Comparison of ENCODE assay signal across 16 cellular contexts in genomic region chr19:44992336-44993163, GRCh38. TPM values are rescaled to one million over a fixed set of nuclear protein-coding genes. Genes with fewer than 3 reads are reported as not detected.
DNase-seq lines count a peak whose midpoint lies in the region; ATAC-seq, FAIRE-seq and TF ChIP-seq lines count a peak whose summit lies in the region.
"Had no signal": no experiment of that assay in that cellular context is flagged by ENCODE, and none has a peak within 500 bp of the region (broad histone marks: within the 10 kb centered on the region; RNA-seq: fewer than 3 reads in every experiment).

No MANE protein-coding gene starts in this region.

- H3K9ac ChIP-seq in mammary epithelial cell (ENCODE audit: insufficient read depth, low read length) (no peak overlapping the region), HepG2 (ENCODE audit: insufficient read depth, low read depth, low read length) (no peak overlapping the region)
- H3K9ac ChIP-seq: BLaER1 treated with 17β-estradiol and CSF1 and Interleukin-3, amounts not matched to agents 10 nM and 100 nM; GM23248 had no signal

- dilution Hi-C loops in mammary epithelial cell (cut with HindIII; ENCODE audit: low sequenced_read_pairs), result no loop called here

- TF ChIP-seq CTCF in mammary epithelial cell (conservative IDR thresholded peaks at IDR 0.05 in 1 of 2, IDR thresholded peaks at IDR 0.05 in 1 of 2; ENCODE audit: extremely low read depth in 1 of 2, insufficient read depth in 1 of 2, low read depth in 1 of 2, low read length in 2 of 2), result no peak
- TF ChIP-seq CTCF in HepG2 (CRISPR knock-in tag; IDR thresholded peaks at IDR 0.05), result no peak

- intact Hi-C loops in mammary epithelial cell (cut with micrococcal nuclease), result no loop called here
- intact Hi-C loops in HepG2 (cut with micrococcal nuclease; ENCODE audit: unreplicated experiment), result no loop called here

- TF ChIP-seq EP300 in HepG2 (IDR thresholded peaks at IDR 0.05; ENCODE audit: low read depth in 2 of 2, low read length in 2 of 2), result no peak
- no peak for TF ChIP-seq EP300 in HepG2 (CRISPR knock-in tag; IDR thresholded peaks at IDR 0.05; ENCODE audit: borderline replicate concordance)

- H4K20me1 ChIP-seq in mammary epithelial cell (ENCODE audit: insufficient read depth, low read length) (no peaks in the 10 kb centered on the region), HepG2 (ENCODE audit: insufficient read depth, low read length) (no peaks in the 10 kb centered on the region)

- FAIRE-seq in HepG2 (lab: Jason Lieb, UNC), result no peak

- no peaks in the 10 kb centered on the region for H3K9me3 Mint-ChIP-seq in stimulated activated naive CD8-positive, alpha-beta T cell treated with anti-CD3 and anti-CD28 coated beads, Interleukin-15, amount 100 ng/mL, for 72 hours
- H3K9me3 Mint-ChIP-seq: CD4-positive, alpha-beta T cell; H9; HFFc6 had no signal

- no peak overlapping the region for H3K27ac ChIP-seq in mammary epithelial cell (ENCODE audit: insufficient read depth, low read depth, low read length)
- H3K27ac ChIP-seq in HepG2 (ENCODE audit: extremely low read length, insufficient read depth, low read length), result no peak overlapping the region
- H3K27ac ChIP-seq: BLaER1 treated with 17β-estradiol and CSF1 and Interleukin-3, amounts not matched to agents 10 nM and 100 nM; GM23248 had no signal

- TF ChIP-seq POLR2A in HepG2 (IDR thresholded peaks at IDR 0.05; ENCODE audit: insufficient read depth in 1 of 2, low read depth in 2 of 2, low read length in 2 of 2), result no peak

- no peak for TF ChIP-seq RAD21 in HepG2 (CRISPR knock-in tag; IDR thresholded peaks at IDR 0.05)

- POLR2A ChIA-PET in HepG2 (lab: Yijun Ruan, JAX), result no interaction called here

- H3K27me3 Mint-ChIP-seq in stimulated activated naive CD8-positive, alpha-beta T cell treated with anti-CD3 and anti-CD28 coated beads, Interleukin-15, amount 100 ng/mL, for 72 hours, result no peaks in the 10 kb centered on the region
- H3K27me3 Mint-ChIP-seq: CD4-positive, alpha-beta T cell had no signal

- DNase-seq in stimulated activated naive CD8-positive, alpha-beta T cell treated with anti-CD3 and anti-CD28 coated beads, Interleukin-15, amount 100 ng/mL, for 72 hours, result no peak
- DNase-seq in stimulated activated naive CD8-positive, alpha-beta T cell treated with anti-CD3 and anti-CD28 coated beads, Interleukin-15, Interleukin-2, amounts not matched to agents 100 U/mL and 50 U/mL, for 24 hours, result no peak
- no peak for DNase-seq in mammary epithelial cell
- no peak for DNase-seq in HepG2 (ENCODE audit: low spot score)
- DNase-seq in GM19240 (ENCODE audit: insufficient read length, low spot score), result no peak
- DNase-seq in G401 (ENCODE audit: low spot score), result no peak
- DNase-seq in DMS153 (lab: John Stamatoyannopoulos, UW), result no peak
- DNase-seq: 8988T; ACHN; CD4-positive, alpha-beta T cell; DMS53; GM23248; H9; HFFc6; KBM-7 had no signal

- no peaks in the 10 kb centered on the region for H3K9me3 ChIP-seq in mammary epithelial cell (replicated peaks; ENCODE audit: insufficient read depth, low read length)
- no peaks in the 10 kb centered on the region for H3K9me3 ChIP-seq in HepG2 (ENCODE audit: low read length)
- H3K9me3 ChIP-seq: BLaER1 treated with 17β-estradiol and CSF1 and Interleukin-3, amounts not matched to agents 10 nM and 100 nM had no signal

- H3K4me3 ChIP-seq in mammary epithelial cell (replicated peaks in 1 of 3; ENCODE audit: insufficient read depth in 1 of 3, low read depth in 2 of 3, low read length in 3 of 3) (no peak overlapping the region), HepG2 (replicated peaks in 1 of 3; ENCODE audit: insufficient read depth in 1 of 3, low read depth in 2 of 3, low read length in 3 of 3) (no peak overlapping the region)
- H3K4me3 ChIP-seq: BLaER1 treated with 17β-estradiol and CSF1 and Interleukin-3, amounts not matched to agents 10 nM and 100 nM; GM23248 had no signal

- in situ Hi-C loops in mammary epithelial cell (cut with MboI; ENCODE audit: low sequenced_read_pairs in 2 of 2) (no loop called here), HepG2 (cut with HindIII; ENCODE audit: extremely low pct_ligation_motif_present, low pct_unique_long_range_greater_than_20kb) (no loop called here), G401 (cut with HindIII; ENCODE audit: low sequenced_read_pairs) (no loop called here)

- H3K4me1 ChIP-seq in mammary epithelial cell (ENCODE audit: insufficient read depth, low read length) (no peaks in the 10 kb centered on the region), HepG2 (ENCODE audit: insufficient read depth, low read length) (peaks cover 7% of the 10 kb centered on the region)

- peak; percentile 50 for ATAC-seq in stimulated activated naive CD8-positive, alpha-beta T cell treated with anti-CD3 and anti-CD28 coated beads, Interleukin-15, amount 100 ng/mL, for 72 hours
- ATAC-seq in stimulated activated naive CD8-positive, alpha-beta T cell treated with anti-CD3 and anti-CD28 coated beads, Interleukin-15, Interleukin-2, amounts not matched to agents 100 U/mL and 50 U/mL, for 24 hours, result no peak
- ATAC-seq in HepG2, result no peak

- 88% methylated on average over 14 of the region's 44 CpGs for WGBS in mammary epithelial cell (ENCODE audit: low coverage, missing lambda C conversion rate)
- WGBS in HepG2 (ENCODE audit: low lambda C conversion rate), result 96% methylated on average over 39 of the region's 44 CpGs

- H3K27me3 ChIP-seq in mammary epithelial cell (ENCODE audit: insufficient read depth, low read length) (no peaks in the 10 kb centered on the region), HepG2 (ENCODE audit: control insufficient read depth in 1 of 2, insufficient read depth in 2 of 2, low read length in 2 of 2) (no peaks in the 10 kb centered on the region)
- H3K27me3 ChIP-seq: BLaER1 treated with 17β-estradiol and CSF1 and Interleukin-3, amounts not matched to agents 10 nM and 100 nM had no signal

- H3K4me2 ChIP-seq in mammary epithelial cell (ENCODE audit: insufficient read depth, low read depth, low read length) (no peak overlapping the region), HepG2 (ENCODE audit: low read depth, low read length) (no peak overlapping the region)
- H3K4me2 ChIP-seq: BLaER1 treated with 17β-estradiol and CSF1 and Interleukin-3, amounts not matched to agents 10 nM and 100 nM had no signal

- CTCF ChIA-PET in mammary epithelial cell (lab: Charles Lee; ENCODE audit: low non-redundant PET), result no interaction called here
- CTCF ChIA-PET in HepG2 (lab: Yijun Ruan, JAX; ENCODE audit: low intra/inter-chr PET ratio, low total read pairs), result no interaction called here

- H2AFZ ChIP-seq in mammary epithelial cell (ENCODE audit: low read depth, low read length), result no peak overlapping the region
- H2AFZ ChIP-seq in HepG2 (ENCODE audit: low read length), result no peak overlapping the region
- H2AFZ ChIP-seq: GM23248 had no signal

- BruUV-seq in mammary epithelial cell (replicated peaks; lab: Mats Ljungman, UMichigan) (TSS peak; percentile 46), HepG2 (replicated peaks; lab: Mats Ljungman, UMichigan) (no TSS peak)

- H3K79me2 ChIP-seq in mammary epithelial cell (ENCODE audit: insufficient read depth, low read length) (no peaks in the 10 kb centered on the region), HepG2 (ENCODE audit: insufficient read depth, low read length) (no peaks in the 10 kb centered on the region)

- H3K4me1 Mint-ChIP-seq in stimulated activated naive CD8-positive, alpha-beta T cell treated with anti-CD3 and anti-CD28 coated beads, Interleukin-15, amount 100 ng/mL, for 72 hours, result no peaks in the 10 kb centered on the region
- H3K4me1 Mint-ChIP-seq: H9 had no signal

- H3K36me3 ChIP-seq in mammary epithelial cell (ENCODE audit: insufficient read depth, low read length) (no peaks in the 10 kb centered on the region), HepG2 (replicated peaks in 1 of 2; ENCODE audit: control insufficient read depth in 1 of 2, insufficient read depth in 2 of 2, low read length in 2 of 2) (peaks cover 10 to 26% of the 10 kb centered on the region in 2 experiments)

- no peak overlapping the region for H3K27ac Mint-ChIP-seq in stimulated activated naive CD8-positive, alpha-beta T cell treated with anti-CD3 and anti-CD28 coated beads, Interleukin-15, amount 100 ng/mL, for 72 hours
- H3K27ac Mint-ChIP-seq: CD4-positive, alpha-beta T cell; HFFc6 had no signal

- no peak overlapping the region for H3K4me3 Mint-ChIP-seq in stimulated activated naive CD8-positive, alpha-beta T cell treated with anti-CD3 and anti-CD28 coated beads, Interleukin-15, amount 100 ng/mL, for 72 hours
- H3K4me3 Mint-ChIP-seq: CD4-positive, alpha-beta T cell; H9; HFFc6 had no signal

RNA-seq across cellular contexts. Expression of gene RELB, which starts 8.7 kb away (rescaled TPM):
- total RNA-seq in mammary epithelial cell (10 to 100 TPM in 1 of 2 donors, 1 to 10 TPM in 1; 6.2 to 26.7 TPM), HepG2 (2016; rRNA removed; fragmentation: Illumina TruSeq; extraction: Trizol) (2.8 and 3.5 TPM in 2 replicates)
- polyA plus RNA-seq in mammary epithelial cell (6.4 TPM), HepG2 (2011; rRNA removed) (1.9 and 4.2 TPM in 2 replicates)
- 3.0 TPM for polyA minus RNA-seq in mammary epithelial cell
- total RNA-seq in HepG2 (2016; cell fraction: cytosol; rRNA removed; fragmentation: Illumina TruSeq; extraction: Trizol; ENCODE audit: low read depth), result 3.4 and 3.5 TPM in 2 replicates
- total RNA-seq in HepG2 (2016; cell fraction: insoluble cytoplasmic fraction; rRNA removed; fragmentation: Illumina TruSeq; extraction: Trizol), result 2.1 and 3.6 TPM in 2 replicates
- total RNA-seq in HepG2 (2016; cell fraction: membrane; rRNA removed; fragmentation: Illumina TruSeq; extraction: Trizol), result 3.6 and 5.1 TPM in 2 replicates
- 2.2 and 2.8 TPM in 2 replicates for total RNA-seq in HepG2 (2016; cell fraction: nucleus; rRNA removed; fragmentation: Illumina TruSeq; extraction: Trizol)
- 3.2 and 3.4 TPM in 2 replicates for polyA plus RNA-seq in HepG2 (2011; cell fraction: cytosol; rRNA removed)
- polyA plus RNA-seq in HepG2 (2011; cell fraction: nucleus; rRNA removed), result 4.8 and 4.9 TPM in 2 replicates
- polyA plus RNA-seq in HepG2 (2012), result 2.1 and 2.5 TPM in 2 replicates
- 3.3 and 3.8 TPM in 2 replicates for polyA plus RNA-seq in HepG2 (2016; cell fraction: cytosol; fragmentation: Illumina TruSeq; extraction: Trizol; ENCODE audit: low read depth)
- 4.2 TPM in 2 replicates for polyA plus RNA-seq in HepG2 (2016; cell fraction: insoluble cytoplasmic fraction; fragmentation: Illumina TruSeq; extraction: Trizol; ENCODE audit: low read depth)
- 3.7 and 4.3 TPM in 2 replicates for polyA plus RNA-seq in HepG2 (2016; cell fraction: membrane; fragmentation: Illumina TruSeq; extraction: Trizol; ENCODE audit: low read depth)
- polyA plus RNA-seq in HepG2 (2016; cell fraction: nucleus; fragmentation: Illumina TruSeq; extraction: Trizol; ENCODE audit: insufficient read depth, low read depth), result 4.4 and 6.2 TPM in 2 replicates
- polyA minus RNA-seq in HepG2 (2011; rRNA and poly(A)+ RNA removed; ENCODE audit: low replicate concordance), result 2.7 and 6.0 TPM in 2 replicates
- 3.1 and 5.8 TPM in 2 replicates for polyA minus RNA-seq in HepG2 (2011; cell fraction: cytosol; rRNA and poly(A)+ RNA removed)
- polyA minus RNA-seq in HepG2 (2011; cell fraction: nucleus; rRNA and poly(A)+ RNA removed), result 2.1 and 2.2 TPM in 2 replicates
- 12.7 and 16.6 TPM in 2 replicates for total RNA-seq in G401 (2014; rRNA removed; shearing (Covaris generic))

RNA-seq across cellular contexts. Expression of gene CLPTM1, which starts 37.4 kb away (rescaled TPM):
- total RNA-seq in mammary epithelial cell, result 10 to 100 TPM; 36.5 to 89.7 TPM
- polyA plus RNA-seq in mammary epithelial cell, result 73.8 TPM
- 105 TPM for polyA minus RNA-seq in mammary epithelial cell
- 15.3 and 34.9 TPM in 2 replicates for total RNA-seq in HepG2 (2016; rRNA removed; fragmentation: Illumina TruSeq; extraction: Trizol)
- 27.3 and 28.2 TPM in 2 replicates for total RNA-seq in HepG2 (2016; cell fraction: cytosol; rRNA removed; fragmentation: Illumina TruSeq; extraction: Trizol; ENCODE audit: low read depth)
- total RNA-seq in HepG2 (2016; cell fraction: insoluble cytoplasmic fraction; rRNA removed; fragmentation: Illumina TruSeq; extraction: Trizol), result 11.3 and 34.3 TPM in 2 replicates
- 34.7 and 36.6 TPM in 2 replicates for total RNA-seq in HepG2 (2016; cell fraction: membrane; rRNA removed; fragmentation: Illumina TruSeq; extraction: Trizol)
- 39.5 and 48.5 TPM in 2 replicates for total RNA-seq in HepG2 (2016; cell fraction: nucleus; rRNA removed; fragmentation: Illumina TruSeq; extraction: Trizol)
- 42.8 and 56.1 TPM in 2 replicates for polyA plus RNA-seq in HepG2 (2011; rRNA removed)
- 38.9 and 40.3 TPM in 2 replicates for polyA plus RNA-seq in HepG2 (2011; cell fraction: cytosol; rRNA removed)
- 117 and 132 TPM in 2 replicates for polyA plus RNA-seq in HepG2 (2011; cell fraction: nucleus; rRNA removed)
- polyA plus RNA-seq in HepG2 (2012), result 32.5 and 40.5 TPM in 2 replicates
- polyA plus RNA-seq in HepG2 (2016; cell fraction: cytosol; fragmentation: Illumina TruSeq; extraction: Trizol; ENCODE audit: low read depth), result 33.5 and 37.0 TPM in 2 replicates
- polyA plus RNA-seq in HepG2 (2016; cell fraction: insoluble cytoplasmic fraction; fragmentation: Illumina TruSeq; extraction: Trizol; ENCODE audit: low read depth), result 22.9 and 28.7 TPM in 2 replicates
- polyA plus RNA-seq in HepG2 (2016; cell fraction: membrane; fragmentation: Illumina TruSeq; extraction: Trizol; ENCODE audit: low read depth), result 44.9 and 55.2 TPM in 2 replicates
- 136 and 144 TPM in 2 replicates for polyA plus RNA-seq in HepG2 (2016; cell fraction: nucleus; fragmentation: Illumina TruSeq; extraction: Trizol; ENCODE audit: insufficient read depth, low read depth)
- polyA minus RNA-seq in HepG2 (2011; rRNA and poly(A)+ RNA removed; ENCODE audit: low replicate concordance), result 77.0 and 78.9 TPM in 2 replicates
- 27.3 and 31.6 TPM in 2 replicates for polyA minus RNA-seq in HepG2 (2011; cell fraction: cytosol; rRNA and poly(A)+ RNA removed)
- polyA minus RNA-seq in HepG2 (2011; cell fraction: nucleus; rRNA and poly(A)+ RNA removed), result 27.8 and 32.1 TPM in 2 replicates
- total RNA-seq in G401 (2014; rRNA removed; shearing (Covaris generic)), result 6.2 and 17.2 TPM in 2 replicates

RNA-seq across cellular contexts. Expression of gene CLASRP, which starts 46.3 kb away (rescaled TPM):
- total RNA-seq in mammary epithelial cell, result 10 to 100 TPM; 19.5 to 69.5 TPM
- polyA plus RNA-seq in mammary epithelial cell, result 16.9 TPM
- 32.6 TPM for polyA minus RNA-seq in mammary epithelial cell
- total RNA-seq in HepG2 (2016; rRNA removed; fragmentation: Illumina TruSeq; extraction: Trizol), result 7.4 and 32.0 TPM in 2 replicates
- 7.3 and 8.3 TPM in 2 replicates for total RNA-seq in HepG2 (2016; cell fraction: cytosol; rRNA removed; fragmentation: Illumina TruSeq; extraction: Trizol; ENCODE audit: low read depth)
- 6.5 and 35.8 TPM in 2 replicates for total RNA-seq in HepG2 (2016; cell fraction: insoluble cytoplasmic fraction; rRNA removed; fragmentation: Illumina TruSeq; extraction: Trizol)
- total RNA-seq in HepG2 (2016; cell fraction: membrane; rRNA removed; fragmentation: Illumina TruSeq; extraction: Trizol), result 6.0 and 7.3 TPM in 2 replicates
- total RNA-seq in HepG2 (2016; cell fraction: nucleus; rRNA removed; fragmentation: Illumina TruSeq; extraction: Trizol), result 36.9 and 51.6 TPM in 2 replicates
- polyA plus RNA-seq in HepG2 (2011; rRNA removed), result 51.1 and 51.4 TPM in 2 replicates
- polyA plus RNA-seq in HepG2 (2011; cell fraction: cytosol; rRNA removed), result 13.6 and 14.3 TPM in 2 replicates
- 292 and 390 TPM in 2 replicates for polyA plus RNA-seq in HepG2 (2011; cell fraction: nucleus; rRNA removed)
- 58.9 and 85.4 TPM in 2 replicates for polyA plus RNA-seq in HepG2 (2012)
- 7.0 and 7.7 TPM in 2 replicates for polyA plus RNA-seq in HepG2 (2016; cell fraction: cytosol; fragmentation: Illumina TruSeq; extraction: Trizol; ENCODE audit: low read depth)
- 18.3 and 19.4 TPM in 2 replicates for polyA plus RNA-seq in HepG2 (2016; cell fraction: insoluble cytoplasmic fraction; fragmentation: Illumina TruSeq; extraction: Trizol; ENCODE audit: low read depth)
- polyA plus RNA-seq in HepG2 (2016; cell fraction: membrane; fragmentation: Illumina TruSeq; extraction: Trizol; ENCODE audit: low read depth), result 9.9 and 14.8 TPM in 2 replicates
- polyA plus RNA-seq in HepG2 (2016; cell fraction: nucleus; fragmentation: Illumina TruSeq; extraction: Trizol; ENCODE audit: insufficient read depth, low read depth), result 320 and 335 TPM in 2 replicates
- 16.6 and 30.8 TPM in 2 replicates for polyA minus RNA-seq in HepG2 (2011; rRNA and poly(A)+ RNA removed; ENCODE audit: low replicate concordance)
- polyA minus RNA-seq in HepG2 (2011; cell fraction: cytosol; rRNA and poly(A)+ RNA removed), result 4.3 and 4.6 TPM in 2 replicates
- 49.0 and 61.0 TPM in 2 replicates for polyA minus RNA-seq in HepG2 (2011; cell fraction: nucleus; rRNA and poly(A)+ RNA removed)
- 12.1 and 23.8 TPM in 2 replicates for total RNA-seq in G401 (2014; rRNA removed; shearing (Covaris generic))

RNA-seq across cellular contexts. Expression of gene APOC2, which starts 46.7 kb away (rescaled TPM):
- not detected for total RNA-seq in mammary epithelial cell
- polyA plus RNA-seq in mammary epithelial cell, result not detected
- polyA minus RNA-seq in mammary epithelial cell, result not detected
- 276 and 407 TPM in 2 replicates for total RNA-seq in HepG2 (2016; rRNA removed; fragmentation: Illumina TruSeq; extraction: Trizol)
- total RNA-seq in HepG2 (2016; cell fraction: cytosol; rRNA removed; fragmentation: Illumina TruSeq; extraction: Trizol; ENCODE audit: low read depth), result 212 and 282 TPM in 2 replicates
- 251 and 383 TPM in 2 replicates for total RNA-seq in HepG2 (2016; cell fraction: insoluble cytoplasmic fraction; rRNA removed; fragmentation: Illumina TruSeq; extraction: Trizol)
- 259 and 332 TPM in 2 replicates for total RNA-seq in HepG2 (2016; cell fraction: membrane; rRNA removed; fragmentation: Illumina TruSeq; extraction: Trizol)
- 222 and 283 TPM in 2 replicates for total RNA-seq in HepG2 (2016; cell fraction: nucleus; rRNA removed; fragmentation: Illumina TruSeq; extraction: Trizol)
- polyA plus RNA-seq in HepG2 (2011; rRNA removed), result 1,401 and 1,802 TPM in 2 replicates
- 1,265 and 1,297 TPM in 2 replicates for polyA plus RNA-seq in HepG2 (2011; cell fraction: cytosol; rRNA removed)
- 293 and 474 TPM in 2 replicates for polyA plus RNA-seq in HepG2 (2011; cell fraction: nucleus; rRNA removed)
- polyA plus RNA-seq in HepG2 (2012), result 632 and 749 TPM in 2 replicates
- polyA plus RNA-seq in HepG2 (2016; cell fraction: cytosol; fragmentation: Illumina TruSeq; extraction: Trizol; ENCODE audit: low read depth), result 426 and 489 TPM in 2 replicates
- polyA plus RNA-seq in HepG2 (2016; cell fraction: insoluble cytoplasmic fraction; fragmentation: Illumina TruSeq; extraction: Trizol; ENCODE audit: low read depth), result 402 and 416 TPM in 2 replicates
- polyA plus RNA-seq in HepG2 (2016; cell fraction: membrane; fragmentation: Illumina TruSeq; extraction: Trizol; ENCODE audit: low read depth), result 440 and 475 TPM in 2 replicates
- polyA plus RNA-seq in HepG2 (2016; cell fraction: nucleus; fragmentation: Illumina TruSeq; extraction: Trizol; ENCODE audit: insufficient read depth, low read depth), result 666 and 708 TPM in 2 replicates
- 342 TPM in 1 of 2 replicates, not detected in the other for polyA minus RNA-seq in HepG2 (2011; rRNA and poly(A)+ RNA removed; ENCODE audit: low replicate concordance)
- 188 and 260 TPM in 2 replicates for polyA minus RNA-seq in HepG2 (2011; cell fraction: cytosol; rRNA and poly(A)+ RNA removed)
- polyA minus RNA-seq in HepG2 (2011; cell fraction: nucleus; rRNA and poly(A)+ RNA removed), result 75.2 and 130 TPM in 2 replicates
- total RNA-seq in G401 (2014; rRNA removed; shearing (Covaris generic)), result not detected in 2 replicates
- total RNA-seq: CD4-positive, alpha-beta T cell; GM23248; H9; HFFc6 had no signal
- polyA plus RNA-seq: GM23248 had no signal

RNA-seq across cellular contexts. Expression of gene APOC4, which starts 50.5 kb away (rescaled TPM):
- total RNA-seq in mammary epithelial cell (not detected), HepG2 (2016; rRNA removed; fragmentation: Illumina TruSeq; extraction: Trizol) (0.46 TPM in 1 of 2 replicates, not detected in the other)
- polyA plus RNA-seq in mammary epithelial cell (not detected), HepG2 (2011; rRNA removed) (not detected in 2 replicates)
- not detected for polyA minus RNA-seq in mammary epithelial cell
- 0.79 TPM in 1 of 2 replicates, not detected in the other for total RNA-seq in HepG2 (2016; cell fraction: cytosol; rRNA removed; fragmentation: Illumina TruSeq; extraction: Trizol; ENCODE audit: low read depth)
- total RNA-seq in HepG2 (2016; cell fraction: insoluble cytoplasmic fraction; rRNA removed; fragmentation: Illumina TruSeq; extraction: Trizol), result 1.1 TPM in 1 of 2 replicates, not detected in the other
- total RNA-seq in HepG2 (2016; cell fraction: membrane; rRNA removed; fragmentation: Illumina TruSeq; extraction: Trizol), result 0.49 and 0.72 TPM in 2 replicates
- total RNA-seq in HepG2 (2016; cell fraction: nucleus; rRNA removed; fragmentation: Illumina TruSeq; extraction: Trizol), result not detected in 2 replicates
- not detected in 2 replicates for polyA plus RNA-seq in HepG2 (2011; cell fraction: cytosol; rRNA removed)
- polyA plus RNA-seq in HepG2 (2011; cell fraction: nucleus; rRNA removed), result not detected in 2 replicates
- polyA plus RNA-seq in HepG2 (2012), result not detected in 2 replicates
- polyA plus RNA-seq in HepG2 (2016; cell fraction: cytosol; fragmentation: Illumina TruSeq; extraction: Trizol; ENCODE audit: low read depth), result 0.45 and 0.79 TPM in 2 replicates
- polyA plus RNA-seq in HepG2 (2016; cell fraction: insoluble cytoplasmic fraction; fragmentation: Illumina TruSeq; extraction: Trizol; ENCODE audit: low read depth), result not detected in 2 replicates
- polyA plus RNA-seq in HepG2 (2016; cell fraction: membrane; fragmentation: Illumina TruSeq; extraction: Trizol; ENCODE audit: low read depth), result 0.41 TPM in 1 of 2 replicates, not detected in the other
- not detected in 2 replicates for polyA plus RNA-seq in HepG2 (2016; cell fraction: nucleus; fragmentation: Illumina TruSeq; extraction: Trizol; ENCODE audit: insufficient read depth, low read depth)
- polyA minus RNA-seq in HepG2 (2011; rRNA and poly(A)+ RNA removed; ENCODE audit: low replicate concordance), result not detected in 2 replicates
- polyA minus RNA-seq in HepG2 (2011; cell fraction: cytosol; rRNA and poly(A)+ RNA removed), result not detected in 2 replicates
- polyA minus RNA-seq in HepG2 (2011; cell fraction: nucleus; rRNA and poly(A)+ RNA removed), result not detected in 2 replicates
- total RNA-seq in G401 (2014; rRNA removed; shearing (Covaris generic)), result not detected in 2 replicates
- total RNA-seq: CD4-positive, alpha-beta T cell; GM23248; H9; HFFc6 had no signal
- polyA plus RNA-seq: GM23248 had no signal
